In genomic region chr16:67208525-67208896, GRCh38 we compare ENCODE assay signal across 17 cellular contexts. TPM values are rescaled to one million over a fixed set of nuclear protein-coding genes. Genes with fewer than 3 reads are reported as not detected.
DNase-seq lines count a peak whose midpoint lies in the region; ATAC-seq and TF ChIP-seq lines count a peak whose summit lies in the region.
"Had no signal": no experiment of that assay in that cellular context is flagged by ENCODE, and none has a peak within 500 bp of the region (broad histone marks: within the 10 kb centered on the region; RNA-seq: fewer than 3 reads in every experiment).

No MANE protein-coding gene starts in this region.

- H3K27ac Mint-ChIP-seq in stimulated activated effector memory CD8-positive, alpha-beta T cell treated with anti-CD3 and anti-CD28 coated beads, Interleukin-12 subunit alpha, Interleukin-12 subunit beta, amount 100 ng/mL, for 72 hours = peak overlapping the region; percentile 60
- H3K27ac Mint-ChIP-seq: activated CD4-positive, alpha-beta T cell treated with anti-CD3 and anti-CD28 coated beads, Interleukin-2, amount 10 ng/mL, durations not matched to agents 24 days and 14 days had no signal

- H3K9me3 Mint-ChIP-seq in stimulated activated effector memory CD8-positive, alpha-beta T cell treated with anti-CD3 and anti-CD28 coated beads, Interleukin-12 subunit alpha, Interleukin-12 subunit beta, amount 100 ng/mL, for 72 hours = no peaks in the 10 kb centered on the region
- H3K9me3 Mint-ChIP-seq: activated CD4-positive, alpha-beta T cell treated with anti-CD3 and anti-CD28 coated beads, Interleukin-2, amount 10 ng/mL, durations not matched to agents 24 days and 14 days; neural crest cell had no signal

- ATAC-seq in right cardiac atrium = no peak
- ATAC-seq in stimulated activated effector memory CD8-positive, alpha-beta T cell treated with anti-CD3 and anti-CD28 coated beads, Interleukin-12 subunit alpha, Interleukin-12 subunit beta, amount 100 ng/mL, for 72 hours = no peak
- ATAC-seq: left ventricle myocardium superior had no signal

- no peaks in the 10 kb centered on the region for H3F3A ChIP-seq in MM.1S (ENCODE audit: insufficient read depth, low read length)

- no peak overlapping the region for H3K4me3 Mint-ChIP-seq in stimulated activated effector memory CD8-positive, alpha-beta T cell treated with anti-CD3 and anti-CD28 coated beads, Interleukin-12 subunit alpha, Interleukin-12 subunit beta, amount 100 ng/mL, for 72 hours
- H3K4me3 Mint-ChIP-seq: activated CD4-positive, alpha-beta T cell treated with anti-CD3 and anti-CD28 coated beads, Interleukin-2, amount 10 ng/mL, durations not matched to agents 24 days and 14 days; neural crest cell had no signal

- TF ChIP-seq CTCF in left ventricle myocardium inferior (IDR thresholded peaks at IDR 0.05; ENCODE audit: borderline replicate concordance) (no peak), MM.1S (IDR thresholded peaks at IDR 0.05; ENCODE audit: low read length) (no peak)

- no peak overlapping the region for H3K9ac ChIP-seq in MM.1S (ENCODE audit: low read length)

- intact Hi-C loops in right cardiac atrium (cut with DNase I) = no loop called here
- intact Hi-C loops in left ventricle myocardium inferior (cut with micrococcal nuclease) = no loop called here

- H3K36me3 ChIP-seq in left ventricle myocardium inferior = peaks cover 16% of the 10 kb centered on the region
- no peaks in the 10 kb centered on the region for H3K36me3 ChIP-seq in MM.1S (replicated peaks; ENCODE audit: insufficient read depth, low read length)

- no peaks in the 10 kb centered on the region for H4K20me1 ChIP-seq in MM.1S (ENCODE audit: insufficient read depth, low read length)

- H3K27ac ChIP-seq in right cardiac atrium (ENCODE audit: low read length) (no peak overlapping the region), left ventricle myocardium inferior (replicated peaks) (no peak overlapping the region), MM.1S (ENCODE audit: low read length) (no peak overlapping the region)
- H3K27ac ChIP-seq: SJCRH30, suprapubic skin had no signal

- H3K27me3 ChIP-seq in right cardiac atrium (ENCODE audit: control insufficient read depth, insufficient read depth) (no peaks in the 10 kb centered on the region), left ventricle myocardium inferior (ENCODE audit: low read depth) (no peaks in the 10 kb centered on the region), MM.1S (replicated peaks; ENCODE audit: insufficient read depth, low read length) (no peaks in the 10 kb centered on the region)
- H3K27me3 ChIP-seq: BLaER1 treated with 17β-estradiol and CSF1 and Interleukin-3, amounts not matched to agents 10 nM and 100 nM; SJCRH30; suprapubic skin had no signal

- peaks cover 13% of the 10 kb centered on the region for H3K4me1 Mint-ChIP-seq in stimulated activated effector memory CD8-positive, alpha-beta T cell treated with anti-CD3 and anti-CD28 coated beads, Interleukin-12 subunit alpha, Interleukin-12 subunit beta, amount 100 ng/mL, for 72 hours
- H3K4me1 Mint-ChIP-seq: activated CD4-positive, alpha-beta T cell treated with anti-CD3 and anti-CD28 coated beads, Interleukin-2, amount 10 ng/mL, durations not matched to agents 24 days and 14 days had no signal

- H3K9me2 ChIP-seq in MM.1S (replicated peaks; ENCODE audit: insufficient read depth, low read length) = no peaks in the 10 kb centered on the region

- WGBS in right cardiac atrium = 97% methylated on average over 5 of the region's 5 CpGs

- H3K4me3 ChIP-seq in right cardiac atrium (ENCODE audit: low read length) = no peak overlapping the region
- H3K4me3 ChIP-seq in left ventricle myocardium inferior = no peak overlapping the region
- H3K4me3 ChIP-seq in MM.1S (ENCODE audit: low read length) = no peak overlapping the region
- H3K4me3 ChIP-seq: BLaER1 treated with 17β-estradiol and CSF1 and Interleukin-3, amounts not matched to agents 10 nM and 100 nM; mucosa of descending colon; SJCRH30; suprapubic skin had no signal

- H3K9me3 ChIP-seq in right cardiac atrium (ENCODE audit: control insufficient read depth, low read length) (no peaks in the 10 kb centered on the region), left ventricle myocardium inferior (replicated peaks) (no peaks in the 10 kb centered on the region), MM.1S (replicated peaks; ENCODE audit: insufficient read depth, low read length) (no peaks in the 10 kb centered on the region)
- H3K9me3 ChIP-seq: BLaER1 treated with 17β-estradiol and CSF1 and Interleukin-3, amounts not matched to agents 10 nM and 100 nM; mucosa of descending colon; SJCRH30; suprapubic skin had no signal

- H3K4me1 ChIP-seq in right cardiac atrium (ENCODE audit: control insufficient read depth, insufficient read depth, low read length) (no peaks in the 10 kb centered on the region), left ventricle myocardium inferior (peaks cover 10% of the 10 kb centered on the region), MM.1S (ENCODE audit: low read length) (no peaks in the 10 kb centered on the region)

- DNase-seq in right cardiac atrium = peak in 2 of 3 donors; percentile 45
- no peak for DNase-seq in left ventricle myocardium inferior
- DNase-seq in stimulated activated effector memory CD8-positive, alpha-beta T cell treated with anti-CD3 and anti-CD28 coated beads, Interleukin-12 subunit alpha, Interleukin-12 subunit beta, amount 100 ng/mL, for 72 hours (ENCODE audit: low spot score in 2 of 2) = no peak
- no peak for DNase-seq in MM.1S
- DNase-seq: activated CD4-positive, alpha-beta T cell treated with anti-CD3 and anti-CD28 coated beads, Interleukin-2, amount 10 ng/mL, durations not matched to agents 24 days and 14 days; activated CD8-positive, alpha-beta memory T cell treated with anti-CD3 and anti-CD28 coated beads, Interleukin-2, amount 50 U/mL, for 48 hours; activated gamma-delta T cell; head of caudate nucleus; left ventricle myocardium superior; mucosa of descending colon; NCI-H774; OCI-M1; SJCRH30 had no signal

- H3K36me3 Mint-ChIP-seq in stimulated activated effector memory CD8-positive, alpha-beta T cell treated with anti-CD3 and anti-CD28 coated beads, Interleukin-12 subunit alpha, Interleukin-12 subunit beta, amount 100 ng/mL, for 72 hours = peaks cover 26% of the 10 kb centered on the region

- H3K4me2 ChIP-seq in MM.1S (ENCODE audit: low read depth, low read length) = no peak overlapping the region

- H3K79me2 ChIP-seq in MM.1S (ENCODE audit: low read length) = no peaks in the 10 kb centered on the region

- no peak overlapping the region for H2AFZ ChIP-seq in MM.1S (ENCODE audit: low read length)

RNA-seq across cellular contexts. Expression of gene ELMO3, which starts 9.6 kb away (rescaled TPM):
- total RNA-seq in right cardiac atrium (under 1 TPM; 0.51 to 0.85 (median 0.76) TPM), left ventricle myocardium inferior (0.80 TPM)
- 0.72 TPM for polyA plus RNA-seq in right cardiac atrium

RNA-seq across cellular contexts. Expression of gene E2F4, which starts 16.6 kb away (rescaled TPM):
- total RNA-seq in right cardiac atrium (10 to 100 TPM; 36.4 to 42.5 (median 40.5) TPM), left ventricle myocardium inferior (35.9 TPM)
- polyA plus RNA-seq in right cardiac atrium = 33.9 TPM

RNA-seq across cellular contexts. Expression of gene TMEM208, which starts 18.4 kb away (rescaled TPM):
- 10 to 100 TPM; 15.4 to 26.2 (median 17.0) TPM for total RNA-seq in right cardiac atrium
- 43.5 TPM for polyA plus RNA-seq in right cardiac atrium
- 11.5 TPM for total RNA-seq in left ventricle myocardium inferior

RNA-seq across cellular contexts. Expression of gene EXOC3L1, which starts 18.6 kb away (rescaled TPM):
- 1 to 10 TPM; 1.3 to 3.0 (median 2.2) TPM for total RNA-seq in right cardiac atrium
- polyA plus RNA-seq in right cardiac atrium = 3.2 TPM
- total RNA-seq in left ventricle myocardium inferior = 3.9 TPM
- total RNA-seq: bronchial epithelial cell had no signal

RNA-seq across cellular contexts. Expression of gene MATCAP1, which starts 24.7 kb away (rescaled TPM):
- total RNA-seq in right cardiac atrium (10 to 100 TPM; 16.2 to 22.9 (median 17.2) TPM), left ventricle myocardium inferior (14.2 TPM)
- polyA plus RNA-seq in right cardiac atrium = 14.8 TPM

Comparison
In these comparisons a context has a peak if more than half of its experiments do, and no peak if none do; other contexts are left out.
1. DNase-seq: peak in right cardiac atrium (2 of 3); none in left ventricle myocardium inferior (single experiment), stimulated activated effector memory CD8-positive, alpha-beta T cell treated with anti-CD3 and anti-CD28 coated beads, Interleukin-12 subunit alpha, Interleukin-12 subunit beta, amount 100 ng/mL, for 72 hours (0 of 2) and MM.1S (single experiment).